Comparison of ENCODE assay signal across 8 cellular contexts in the genomic region with DNA sequence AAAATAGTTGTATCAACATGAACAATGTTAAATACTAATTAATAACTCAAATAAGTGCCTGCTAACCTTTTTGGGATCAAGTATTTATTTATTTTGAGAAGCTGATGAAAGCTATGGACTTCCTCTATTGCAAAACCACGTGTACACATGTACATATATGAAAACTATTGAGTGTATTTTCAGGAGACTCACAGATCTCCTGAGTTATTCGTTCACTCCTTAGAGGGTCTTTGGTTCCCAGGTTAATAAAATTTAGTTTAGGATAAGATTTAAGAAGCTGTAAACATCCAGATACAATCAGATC.
DNase-seq lines count a peak whose midpoint lies in the region; ATAC-seq and TF ChIP-seq lines count a peak whose summit lies in the region.

No MANE protein-coding gene starts in this region.

- H3K9me3 Mint-ChIP-seq in brain = peaks cover 10 to 25% (median 17%) of the 10 kb centered on the region in 5 experiments

- TF ChIP-seq CTCF in brain (conservative IDR thresholded peaks at IDR 0.05) = peak; percentile 20

- ATAC-seq in GM21515 (IDR thresholded peaks at IDR 0.05; ENCODE audit: unreplicated experiment) (peak; percentile 50), HG03439 (IDR thresholded peaks at IDR 0.05; ENCODE audit: unreplicated experiment) (peak; percentile 24), HG03097 (IDR thresholded peaks at IDR 0.05; ENCODE audit: low FRiP score, unreplicated experiment) (no peak)

- H3K27me3 Mint-ChIP-seq in brain = peaks cover 7% of the 10 kb centered on the region

- peak; percentile 59 for DNase-seq in GF-D8 (lab: John Stamatoyannopoulos, UW)
- DNase-seq in stimulated activated CD4-positive, alpha-beta T cell treated with anti-CD3 and anti-CD28 coated beads, Interleukin-2, amount 100 ng/mL, for 24 hours = no peak
- DNase-seq in HK-2 (ENCODE audit: unreplicated experiment) = no peak
- no peak for DNase-seq in kidney glomerular epithelial cell (lab: John Stamatoyannopoulos, UW)

- H3K4me3 Mint-ChIP-seq in brain = no peak overlapping the region

- peaks cover 34% of the 10 kb centered on the region for H3K36me3 Mint-ChIP-seq in brain

- peaks cover 11% of the 10 kb centered on the region for H3K4me1 Mint-ChIP-seq in brain

- H3K27ac Mint-ChIP-seq in brain = no peak overlapping the region
